In genomic region chr2:61906187-61906470, GRCh38 we compare ENCODE assay signal across 8 cellular contexts. TPM values are rescaled to one million over a fixed set of nuclear protein-coding genes. Genes with fewer than 3 reads are reported as not detected.
DNase-seq lines count a peak whose midpoint lies in the region; ATAC-seq and TF ChIP-seq lines count a peak whose summit lies in the region.

No MANE protein-coding gene starts in this region.

- no peaks in the 10 kb centered on the region for H3K9me3 Mint-ChIP-seq in CD8-positive, alpha-beta memory T cell
- H3K9me3 Mint-ChIP-seq in MCF 10A (ENCODE audit: unreplicated experiment) = no peaks in the 10 kb centered on the region

- intact Hi-C loops in MCF 10A (cut with micrococcal nuclease) = no loop called here

- no peaks in the 10 kb centered on the region for H3K27me3 Mint-ChIP-seq in CD8-positive, alpha-beta memory T cell
- no peaks in the 10 kb centered on the region for H3K27me3 Mint-ChIP-seq in MCF 10A (ENCODE audit: insufficient read depth, unreplicated experiment)

- H3K9me3 ChIP-seq in CD8-positive, alpha-beta memory T cell (ENCODE audit: low read length) = no peaks in the 10 kb centered on the region
- no peaks in the 10 kb centered on the region for H3K9me3 ChIP-seq in mononuclear cell (ENCODE audit: low read depth, low read length)

- H3K27ac ChIP-seq in CD8-positive, alpha-beta memory T cell (ENCODE audit: low read depth, low read length) = peak overlapping the region; percentile 72

- no peaks in the 10 kb centered on the region for H3K27me3 ChIP-seq in CD8-positive, alpha-beta memory T cell (ENCODE audit: insufficient read depth, low read length, poor library complexity, severe bottlenecking)
- no peaks in the 10 kb centered on the region for H3K27me3 ChIP-seq in mononuclear cell (ENCODE audit: insufficient read depth, low read length)

- peak; percentile 13 for ATAC-seq in HG03175 (IDR thresholded peaks at IDR 0.05; ENCODE audit: unreplicated experiment)
- no peak for ATAC-seq in GM19455 (IDR thresholded peaks at IDR 0.05; ENCODE audit: unreplicated experiment)
- no peak for ATAC-seq in HG03571 (IDR thresholded peaks at IDR 0.05; ENCODE audit: unreplicated experiment)

- H3K4me3 ChIP-seq in CD8-positive, alpha-beta memory T cell (ENCODE audit: low read length) = peak overlapping the region; percentile 91
- peak overlapping the region; percentile 83 for H3K4me3 ChIP-seq in mononuclear cell (ENCODE audit: low read length)

- POLR2A ChIA-PET in CD8-positive, alpha-beta memory T cell (lab: Charles Lee) = no interaction called here
- POLR2A ChIA-PET in MCF 10A (lab: Yijun Ruan, JAX) = interaction anchor here (0.8 to 3.4 kb wide), 7 partner anchors 9 to 367 kb away, joined by 3 to 13 read pairs (median 6); partner anchors contain the start of genes FAM161A and XPO1

- H3K4me1 Mint-ChIP-seq in CD8-positive, alpha-beta memory T cell = peaks cover 20 to 43% (median 38%) of the 10 kb centered on the region in 3 donors
- H3K4me1 Mint-ChIP-seq in MCF 10A (ENCODE audit: insufficient read depth, unreplicated experiment) = no peaks in the 10 kb centered on the region

- TF ChIP-seq CTCF in MCF 10A (IDR thresholded peaks at IDR 0.05; ENCODE audit: unreplicated experiment) = no peak

- peak overlapping the region; percentile 94 to 99 (median 96) for H3K4me3 Mint-ChIP-seq in CD8-positive, alpha-beta memory T cell
- H3K4me3 Mint-ChIP-seq in MCF 10A (ENCODE audit: unreplicated experiment) = peak overlapping the region; percentile 98

- peak overlapping the region; percentile 64 to 92 (median 90) for H3K27ac Mint-ChIP-seq in CD8-positive, alpha-beta memory T cell
- H3K27ac Mint-ChIP-seq in MCF 10A (ENCODE audit: low read depth, unreplicated experiment) = peak overlapping the region; percentile 91

- H3K4me1 ChIP-seq in CD8-positive, alpha-beta memory T cell (ENCODE audit: insufficient read depth, low read length) = peaks cover 8% of the 10 kb centered on the region
- H3K4me1 ChIP-seq in mononuclear cell (ENCODE audit: insufficient read depth, low read length) = peaks cover 7% of the 10 kb centered on the region

- no TSS peak for BruUV-seq in MCF 10A (replicated peaks; lab: Mats Ljungman, UMichigan)

- H3K36me3 Mint-ChIP-seq in CD8-positive, alpha-beta memory T cell = peaks cover 0 to 9% (median 0%) of the 10 kb centered on the region in 3 donors
- H3K36me3 Mint-ChIP-seq in MCF 10A (ENCODE audit: insufficient read depth, unreplicated experiment) = peaks cover 6% of the 10 kb centered on the region

- H3K36me3 ChIP-seq in CD8-positive, alpha-beta memory T cell (ENCODE audit: insufficient read depth, low read length) = no peaks in the 10 kb centered on the region

- no peak for DNase-seq in CD8-positive, alpha-beta memory T cell
- DNase-seq in MCF 10A (ENCODE audit: unreplicated experiment) (no peak), AG08395 (ENCODE audit: low spot score) (no peak)
- DNase-seq in effector CD8-positive, alpha-beta T cell (lab: John Stamatoyannopoulos, UW) = no peak

- CTCF ChIA-PET in CD8-positive, alpha-beta memory T cell (lab: Charles Lee) = no interaction called here
- CTCF ChIA-PET in MCF 10A (lab: Yijun Ruan, JAX) = interaction anchor here (0.5 to 1.3 kb wide), 4 partner anchors 13 to 498 kb away, joined by 3 to 4 read pairs (median 3); no protein-coding TSS in a partner anchor

RNA-seq across cellular contexts. Expression of gene COMMD1, which starts 0.7 kb away (rescaled TPM):
- total RNA-seq in CD8-positive, alpha-beta memory T cell = 10 to 100 TPM; 36.4 to 41.2 TPM
- 54.6 TPM for polyA plus RNA-seq in CD8-positive, alpha-beta memory T cell
- total RNA-seq in MCF 10A (2022) (33.8 and 38.7 TPM in 2 replicates), mononuclear cell (24.1 TPM)

RNA-seq across cellular contexts. Expression of gene CCT4, which starts 17.7 kb away (rescaled TPM):
- 100 to 1,000 TPM; 331 to 361 TPM for total RNA-seq in CD8-positive, alpha-beta memory T cell
- polyA plus RNA-seq in CD8-positive, alpha-beta memory T cell = 134 TPM
- total RNA-seq in MCF 10A (2022) (176 and 203 TPM in 2 replicates), mononuclear cell (52.1 TPM)

RNA-seq across cellular contexts. Expression of gene FAM161A, which starts 52.3 kb away (rescaled TPM):
- 1 to 10 TPM; 5.6 to 5.8 TPM for total RNA-seq in CD8-positive, alpha-beta memory T cell
- polyA plus RNA-seq in CD8-positive, alpha-beta memory T cell = 1.7 TPM
- total RNA-seq in MCF 10A (2022) (1.7 and 2.3 TPM in 2 replicates), mononuclear cell (0.52 TPM)
